9 cellular contexts compared by ENCODE assay signal in the genomic region with DNA sequence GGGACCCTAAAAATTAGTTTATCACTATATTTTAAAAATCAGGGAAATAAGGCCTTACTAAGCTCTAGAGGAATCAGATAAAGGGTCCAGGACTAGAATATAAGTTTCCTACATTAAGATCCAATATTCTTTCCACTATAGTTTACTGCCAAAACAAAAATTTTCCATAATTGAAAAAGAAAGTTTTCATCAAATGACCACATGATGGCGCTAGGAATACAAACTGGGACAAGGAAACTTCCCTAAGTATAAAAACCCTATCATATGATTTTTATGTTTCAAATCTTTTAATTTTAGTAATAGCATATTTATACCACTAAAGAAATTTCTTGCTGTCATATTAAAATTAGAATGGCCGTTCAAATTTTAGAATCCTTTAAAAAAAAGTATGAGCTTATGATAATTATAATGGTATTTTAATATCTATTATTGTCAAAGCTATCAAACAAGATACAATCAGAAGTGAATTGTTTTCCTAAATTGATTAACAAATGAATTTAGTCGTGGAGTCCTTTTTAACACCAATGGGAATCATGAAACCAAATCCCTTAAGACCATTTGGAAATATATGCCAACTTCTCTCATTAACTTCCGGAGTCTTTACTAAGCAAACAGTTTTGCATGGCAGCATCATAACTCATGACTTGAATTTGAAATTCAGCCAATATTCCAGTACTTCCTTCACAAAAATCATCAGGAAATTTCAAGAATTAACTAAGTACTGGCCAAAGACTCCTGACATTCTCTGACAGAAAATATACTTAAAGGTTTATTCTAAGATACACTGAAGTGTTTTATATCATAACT.
A peak's percentile ranks its signal among the peaks of the same experiment; 100 is the strongest.
DNase-seq lines count a peak whose midpoint lies in the region; ATAC-seq and TF ChIP-seq lines count a peak whose summit lies in the region.
"Had no signal": no experiment of that assay in that cellular context is flagged by ENCODE, and none has a peak within 500 bp of the region (broad histone marks: within the 10 kb centered on the region; RNA-seq: fewer than 3 reads in every experiment).

No MANE protein-coding gene starts in this region.

- H3K4me3 ChIP-seq in mammary epithelial cell (replicated peaks in 1 of 3; ENCODE audit: insufficient read depth in 1 of 3, low read depth in 2 of 3, low read length in 3 of 3) = no peak overlapping the region
- no peak overlapping the region for H3K4me3 ChIP-seq in osteoblast (ENCODE audit: insufficient read depth, low read length)
- H3K4me3 ChIP-seq: SJCRH30 had no signal

- H3K36me3 ChIP-seq in mammary epithelial cell (ENCODE audit: insufficient read depth, low read length) (no peaks in the 10 kb centered on the region), osteoblast (ENCODE audit: insufficient read depth, low read length) (no peaks in the 10 kb centered on the region)
- H3K36me3 ChIP-seq: SJCRH30 had no signal

- TF ChIP-seq POLR2A in GM18505 (IDR thresholded peaks at IDR 0.05; ENCODE audit: borderline replicate concordance, extremely low read depth, insufficient read depth, insufficient read length) = no peak

- peak; percentile 45 to 55 for TF ChIP-seq CTCF in mammary epithelial cell (conservative IDR thresholded peaks at IDR 0.05 in 1 of 2, IDR thresholded peaks at IDR 0.05 in 1 of 2; ENCODE audit: extremely low read depth in 1 of 2, insufficient read depth in 1 of 2, low read depth in 1 of 2, low read length in 2 of 2)
- peak; percentile 61 for TF ChIP-seq CTCF in osteoblast (IDR thresholded peaks at IDR 0.05; ENCODE audit: extremely low read depth, low read depth, low read length)

- ATAC-seq in GM18505 (IDR thresholded peaks at IDR 0.05; ENCODE audit: unreplicated experiment) = no peak

- CTCF ChIA-PET in mammary epithelial cell (lab: Charles Lee; ENCODE audit: low non-redundant PET) = no interaction called here

- WGBS in mammary epithelial cell (ENCODE audit: low coverage, missing lambda C conversion rate) = 35% methylated on average over 4 of the region's 4 CpGs

- DNase-seq in GM04503 (ENCODE audit: low read depth) (peak; percentile 3), NCI-H2081 (lab: John Stamatoyannopoulos, UW) (peak; percentile 31 to 70), mammary epithelial cell (no peak), osteoblast (ENCODE audit: insufficient read length, low spot score, missing footprints) (no peak), MV-4-11 (lab: John Stamatoyannopoulos, UW) (no peak), NCI-H128 (lab: John Stamatoyannopoulos, UW; ENCODE audit: unreplicated experiment) (no peak)
- DNase-seq in activated CD4-positive, CD25-positive, alpha-beta regulatory T cell treated with anti-CD3 and anti-CD28 coated beads, Interleukin-2, amount 50 U/mL, for 72 hours = no peak

- in situ Hi-C loops in mammary epithelial cell (cut with MboI; ENCODE audit: low sequenced_read_pairs in 2 of 2) = no loop called here

- H4K20me1 ChIP-seq in mammary epithelial cell (ENCODE audit: insufficient read depth, low read length) (no peaks in the 10 kb centered on the region), osteoblast (ENCODE audit: insufficient read depth, low read length) (no peaks in the 10 kb centered on the region)

- no peaks in the 10 kb centered on the region for H3K9me3 ChIP-seq in mammary epithelial cell (replicated peaks; ENCODE audit: insufficient read depth, low read length)
- no peaks in the 10 kb centered on the region for H3K9me3 ChIP-seq in osteoblast (ENCODE audit: low read depth, low read length)
- H3K9me3 ChIP-seq: SJCRH30 had no signal

- no peak overlapping the region for H3K9ac ChIP-seq in mammary epithelial cell (ENCODE audit: insufficient read depth, low read length)

- intact Hi-C loops in mammary epithelial cell (cut with micrococcal nuclease) = loop anchor here (1.0 to 5.0 kb wide), 3 partner anchors 71 to 360 kb away; partner anchors contain the start of gene SCN1A

- dilution Hi-C loops in mammary epithelial cell (cut with HindIII; ENCODE audit: low sequenced_read_pairs) = no loop called here

- H3K79me2 ChIP-seq in mammary epithelial cell (ENCODE audit: insufficient read depth, low read length) (no peaks in the 10 kb centered on the region), osteoblast (ENCODE audit: insufficient read depth, low read length) (no peaks in the 10 kb centered on the region)

- H2AFZ ChIP-seq in mammary epithelial cell (ENCODE audit: low read depth, low read length) = no peak overlapping the region
- H2AFZ ChIP-seq in osteoblast (ENCODE audit: low read length) = no peak overlapping the region

- peaks cover 2% of the 10 kb centered on the region for H3K27me3 ChIP-seq in mammary epithelial cell (ENCODE audit: insufficient read depth, low read length)
- no peaks in the 10 kb centered on the region for H3K27me3 ChIP-seq in osteoblast (ENCODE audit: insufficient read depth, low read length)
- H3K27me3 ChIP-seq: SJCRH30 had no signal

- H3K4me2 ChIP-seq in mammary epithelial cell (ENCODE audit: insufficient read depth, low read depth, low read length) = no peak overlapping the region
- peak overlapping the region; percentile 2 for H3K4me2 ChIP-seq in osteoblast (ENCODE audit: insufficient read depth, low read length)

- no TSS peak for BruUV-seq in mammary epithelial cell (replicated peaks; lab: Mats Ljungman, UMichigan)

- no peaks in the 10 kb centered on the region for H3K4me1 ChIP-seq in mammary epithelial cell (ENCODE audit: insufficient read depth, low read length)
- H3K4me1 ChIP-seq in osteoblast (ENCODE audit: insufficient read depth, low read length) = peaks cover 8% of the 10 kb centered on the region
- H3K4me1 ChIP-seq: SJCRH30 had no signal

- H3K27ac ChIP-seq in mammary epithelial cell (ENCODE audit: insufficient read depth, low read depth, low read length) (no peak overlapping the region), osteoblast (ENCODE audit: low read depth, low read length) (no peak overlapping the region)
- H3K27ac ChIP-seq: SJCRH30 had no signal

Comparison
In these comparisons a context has a peak if more than half of its experiments do, and no peak if none do; other contexts are left out.
1. DNase-seq: peak in GM04503 (single experiment) and NCI-H2081 (2 of 2); none in mammary epithelial cell (single experiment), osteoblast (single experiment), MV-4-11 (single experiment), NCI-H128 (single experiment) and activated CD4-positive, CD25-positive, alpha-beta regulatory T cell treated with anti-CD3 and anti-CD28 coated beads, Interleukin-2, amount 50 U/mL, for 72 hours (single experiment).